In genomic region chr3:53097887-53098286, GRCh38 we compare ENCODE assay signal across 22 cellular contexts. TPM values are rescaled to one million over a fixed set of nuclear protein-coding genes. Genes with fewer than 3 reads are reported as not detected.
DNase-seq lines count a peak whose midpoint lies in the region; ATAC-seq and TF ChIP-seq lines count a peak whose summit lies in the region.
"Had no signal": no experiment of that assay in that cellular context is flagged by ENCODE, and none has a peak within 500 bp of the region (broad histone marks: within the 10 kb centered on the region; RNA-seq: fewer than 3 reads in every experiment).

No MANE protein-coding gene starts in this region.

- no peaks in the 10 kb centered on the region for H3K27me3 Mint-ChIP-seq in activated CD4-positive, alpha-beta T cell treated with anti-CD3 and anti-CD28 coated beads, Interleukin-2, amount 10 ng/mL, durations not matched to agents 7 days and 5 days
- no peaks in the 10 kb centered on the region for H3K27me3 Mint-ChIP-seq in CD4-positive, CD25-positive, alpha-beta regulatory T cell

- POLR2A ChIA-PET in activated CD4-positive, alpha-beta T cell treated with anti-CD3 and anti-CD28 coated beads, Interleukin-2, amount 10 ng/mL, durations not matched to agents 7 days and 5 days (lab: Charles Lee): no interaction called here

- H3K27ac ChIP-seq in CD4-positive, CD25-positive, alpha-beta regulatory T cell (ENCODE audit: insufficient read depth, low read length, poor library complexity, severe bottlenecking): no peak overlapping the region
- H3K27ac ChIP-seq in KOPT-K1 (ENCODE audit: low read depth, low read length, poor library complexity, severe bottlenecking) (peak overlapping the region; percentile 99), upper lobe of left lung (no peak overlapping the region), mesendoderm (ENCODE audit: low read depth, low read length) (no peak overlapping the region)
- H3K27ac ChIP-seq: A549, HL-60, PC-9, RWPE1 had no signal

- no peak overlapping the region for H3K56ac ChIP-seq in mesendoderm (ENCODE audit: low read length)

- H4K5ac ChIP-seq in mesendoderm (ENCODE audit: low read length): no peak overlapping the region

- no peaks in the 10 kb centered on the region for H3K9me3 ChIP-seq in CD4-positive, CD25-positive, alpha-beta regulatory T cell (ENCODE audit: control insufficient read depth in 2 of 2, low read length in 2 of 2)
- H3K9me3 ChIP-seq in KOPT-K1 (ENCODE audit: insufficient read depth, low read length, poor library complexity, severe bottlenecking) (no peaks in the 10 kb centered on the region), upper lobe of left lung (no peaks in the 10 kb centered on the region)
- H3K9me3 ChIP-seq: A549 had no signal

- H3K4me1 Mint-ChIP-seq in activated CD4-positive, alpha-beta T cell treated with anti-CD3 and anti-CD28 coated beads, Interleukin-2, amount 10 ng/mL, durations not matched to agents 7 days and 5 days: peaks cover 55% of the 10 kb centered on the region
- H3K4me1 Mint-ChIP-seq in CD4-positive, CD25-positive, alpha-beta regulatory T cell: peaks cover 8 to 25% (median 16%) of the 10 kb centered on the region in 4 donors

- TF ChIP-seq POLR2A in upper lobe of left lung (IDR thresholded peaks at IDR 0.05): no peak

- no peak for DNase-seq in activated CD4-positive, alpha-beta T cell treated with anti-CD3 and anti-CD28 coated beads, Interleukin-2, amount 10 ng/mL, durations not matched to agents 7 days and 5 days
- DNase-seq in activated CD4-positive, alpha-beta T cell treated with anti-CD3 and anti-CD28 coated beads for 4 hours: no peak
- no peak for DNase-seq in CD4-positive, CD25-positive, alpha-beta regulatory T cell
- DNase-seq in activated naive CD4-positive, alpha-beta T cell treated with anti-CD3 and anti-CD28 coated beads, Interleukin-2, amount 50 U/mL, for 72 hours (ENCODE audit: low spot score in 2 of 2): no peak
- DNase-seq in upper lobe of left lung: no peak
- no peak for DNase-seq in mesendoderm
- DNase-seq: DMS79, HCEC 1CT, IMR-90, Karpas-422, NCI-H1048, NCI-H1436, NCI-H1930, NCI-H345, NCI-H526, PC-9 had no signal

- H3K4me3 ChIP-seq in CD4-positive, CD25-positive, alpha-beta regulatory T cell (ENCODE audit: low read depth, low read length): no peak overlapping the region
- no peak overlapping the region for H3K4me3 ChIP-seq in upper lobe of left lung
- no peak overlapping the region for H3K4me3 ChIP-seq in mesendoderm (ENCODE audit: low read length)
- H3K4me3 ChIP-seq: A549, GM23338, PC-9 had no signal

- TF ChIP-seq CTCF in upper lobe of left lung (IDR thresholded peaks at IDR 0.05): no peak

- no peak overlapping the region for H3K9ac ChIP-seq in mesendoderm (ENCODE audit: low read length)

- H2BK120ac ChIP-seq in mesendoderm (ENCODE audit: low read depth, low read length): no peak overlapping the region

- no peak overlapping the region for H3K23ac ChIP-seq in mesendoderm (ENCODE audit: low read length)

- no peak overlapping the region for H3K18ac ChIP-seq in mesendoderm (ENCODE audit: low read length)

- no peak overlapping the region for H3K4me2 ChIP-seq in mesendoderm (ENCODE audit: low read length)
- H3K4me2 ChIP-seq: A549, GM23338, PC-9 had no signal

- TF ChIP-seq EP300 in upper lobe of left lung (IDR thresholded peaks at IDR 0.05): no peak

- CTCF ChIA-PET in activated CD4-positive, alpha-beta T cell treated with anti-CD3 and anti-CD28 coated beads, Interleukin-2, amount 10 ng/mL, durations not matched to agents 7 days and 5 days (lab: Charles Lee): no interaction called here

- WGBS in upper lobe of left lung, 2 donors: 90 to 94% methylated on average over 5 of the region's 5 CpGs
- WGBS in mesendoderm (ENCODE audit: extremely low coverage, insufficient coverage, low lambda C conversion rate): no CpG with 5 or more reads among the region's 5 CpGs

- H3K79me2 ChIP-seq in mesendoderm (ENCODE audit: control insufficient read depth, insufficient read depth, low read length): no peaks in the 10 kb centered on the region

- peak overlapping the region; percentile 48 for H3K27ac Mint-ChIP-seq in activated CD4-positive, alpha-beta T cell treated with anti-CD3 and anti-CD28 coated beads, Interleukin-2, amount 10 ng/mL, durations not matched to agents 7 days and 5 days
- peak overlapping the region in 2 of 3 donors; percentile 5 to 85 for H3K27ac Mint-ChIP-seq in CD4-positive, CD25-positive, alpha-beta regulatory T cell
- H3K27ac Mint-ChIP-seq in activated naive CD4-positive, alpha-beta T cell treated with anti-CD3 and anti-CD28 coated beads, Interleukin-2, amount 50 U/mL, for 72 hours: peak overlapping the region; percentile 72 to 84
- H3K27ac Mint-ChIP-seq: GM23338 had no signal

- no peaks in the 10 kb centered on the region for H3K27me3 ChIP-seq in CD4-positive, CD25-positive, alpha-beta regulatory T cell (ENCODE audit: control insufficient read depth, insufficient read depth, low read length)
- H3K27me3 ChIP-seq in upper lobe of left lung: no peaks in the 10 kb centered on the region
- no peaks in the 10 kb centered on the region for H3K27me3 ChIP-seq in mesendoderm (ENCODE audit: insufficient read depth, low read length, poor library complexity)

- no peak overlapping the region for H3K4ac ChIP-seq in mesendoderm (ENCODE audit: low read depth, low read length)

- no peak for ATAC-seq in CD4-positive, CD25-positive, alpha-beta regulatory T cell (ENCODE audit: low read depth in 2 of 2)
- ATAC-seq in activated naive CD4-positive, alpha-beta T cell treated with anti-CD3 and anti-CD28 coated beads, Interleukin-2, amount 50 U/mL, for 72 hours: no peak
- ATAC-seq in GM18868 (IDR thresholded peaks at IDR 0.05; ENCODE audit: unreplicated experiment) (no peak), upper lobe of left lung (ENCODE audit: low FRiP score in 2 of 2) (no peak)
- ATAC-seq: A549, GM23338 had no signal

- peaks cover 2% of the 10 kb centered on the region for H3K4me1 ChIP-seq in CD4-positive, CD25-positive, alpha-beta regulatory T cell (ENCODE audit: control insufficient read depth, insufficient read depth, low read length, poor library complexity, severe bottlenecking)
- H3K4me1 ChIP-seq in upper lobe of left lung (peaks cover 0 to 2% (median 0%) of the 10 kb centered on the region in 4 donors), mesendoderm (ENCODE audit: control insufficient read depth, low read depth, low read length) (no peaks in the 10 kb centered on the region)
- H3K4me1 ChIP-seq: A549 had no signal

- no peak overlapping the region for H4K8ac ChIP-seq in mesendoderm (ENCODE audit: low read depth, low read length)

- no peak overlapping the region for H3K4me3 Mint-ChIP-seq in activated CD4-positive, alpha-beta T cell treated with anti-CD3 and anti-CD28 coated beads, Interleukin-2, amount 10 ng/mL, durations not matched to agents 7 days and 5 days
- no peak overlapping the region for H3K4me3 Mint-ChIP-seq in CD4-positive, CD25-positive, alpha-beta regulatory T cell
- H3K4me3 Mint-ChIP-seq: GM23338 had no signal

- no peak overlapping the region for H2BK5ac ChIP-seq in mesendoderm (ENCODE audit: low read length)

- H2BK15ac ChIP-seq in mesendoderm (replicated peaks; ENCODE audit: low read depth): no peak overlapping the region

- H3K79me1 ChIP-seq in mesendoderm (ENCODE audit: low read length): no peaks in the 10 kb centered on the region

- H3K36me3 ChIP-seq in CD4-positive, CD25-positive, alpha-beta regulatory T cell (ENCODE audit: control insufficient read depth, insufficient read depth, low read length): peaks cover 59% of the 10 kb centered on the region
- H3K36me3 ChIP-seq in KOPT-K1 (ENCODE audit: insufficient read depth, low read length) (peaks cover 45% of the 10 kb centered on the region), upper lobe of left lung (peaks cover 0 to 76% (median 24%) of the 10 kb centered on the region in 4 donors), mesendoderm (ENCODE audit: control insufficient read depth, insufficient read depth, low read length) (no peaks in the 10 kb centered on the region)

- no peaks in the 10 kb centered on the region for H3K9me3 Mint-ChIP-seq in activated CD4-positive, alpha-beta T cell treated with anti-CD3 and anti-CD28 coated beads, Interleukin-2, amount 10 ng/mL, durations not matched to agents 7 days and 5 days
- H3K9me3 Mint-ChIP-seq in CD4-positive, CD25-positive, alpha-beta regulatory T cell: no peaks in the 10 kb centered on the region
- H3K9me3 Mint-ChIP-seq in activated naive CD4-positive, alpha-beta T cell treated with anti-CD3 and anti-CD28 coated beads, Interleukin-2, amount 50 U/mL, for 72 hours: no peaks in the 10 kb centered on the region
- H3K9me3 Mint-ChIP-seq: GM23338 had no signal

- no peak overlapping the region for H2AK5ac ChIP-seq in mesendoderm (ENCODE audit: low read length)

- H3K36me3 Mint-ChIP-seq in activated CD4-positive, alpha-beta T cell treated with anti-CD3 and anti-CD28 coated beads, Interleukin-2, amount 10 ng/mL, durations not matched to agents 7 days and 5 days (ENCODE audit: low read depth): peaks cover 59% of the 10 kb centered on the region
- peaks cover 39% of the 10 kb centered on the region for H3K36me3 Mint-ChIP-seq in CD4-positive, CD25-positive, alpha-beta regulatory T cell
- peaks cover 14 to 22% of the 10 kb centered on the region in 2 donors for H3K36me3 Mint-ChIP-seq in activated naive CD4-positive, alpha-beta T cell treated with anti-CD3 and anti-CD28 coated beads, Interleukin-2, amount 50 U/mL, for 72 hours

RNA-seq across cellular contexts. Expression of gene RFT1, which starts 32.3 kb away (rescaled TPM):
- total RNA-seq in activated CD4-positive, alpha-beta T cell treated with anti-CD3 and anti-CD28 coated beads, Interleukin-2, amount 10 ng/mL, durations not matched to agents 7 days and 5 days: 10 to 100 TPM; 33.3 to 34.1 TPM
- total RNA-seq in CD4-positive, CD25-positive, alpha-beta regulatory T cell: 12.9 TPM
- polyA plus RNA-seq in CD4-positive, CD25-positive, alpha-beta regulatory T cell: 10 to 100 TPM; 21.4 to 27.6 (median 25.4) TPM
- total RNA-seq in activated naive CD4-positive, alpha-beta T cell treated with anti-CD3 and anti-CD28 coated beads, Interleukin-2, amount 50 U/mL, for 72 hours: 10 to 100 TPM; 19.5 to 38.3 TPM
- 10 to 100 TPM in 4 of 6 donors, 1 to 10 TPM in 2; 5.1 to 19.9 (median 12.8) TPM for total RNA-seq in upper lobe of left lung
- 12.3 TPM for polyA plus RNA-seq in mesendoderm (2013, experiment 1 of 2)
- polyA plus RNA-seq in mesendoderm (2013, experiment 2 of 2): 12.4 TPM

RNA-seq across cellular contexts. Expression of gene SFMBT1, which starts 52.0 kb away (rescaled TPM):
- 10 to 100 TPM; 32.2 to 32.8 TPM for total RNA-seq in activated CD4-positive, alpha-beta T cell treated with anti-CD3 and anti-CD28 coated beads, Interleukin-2, amount 10 ng/mL, durations not matched to agents 7 days and 5 days
- 31.4 TPM for total RNA-seq in CD4-positive, CD25-positive, alpha-beta regulatory T cell
- 10 to 100 TPM; 13.1 to 19.8 (median 15.6) TPM for polyA plus RNA-seq in CD4-positive, CD25-positive, alpha-beta regulatory T cell
- total RNA-seq in activated naive CD4-positive, alpha-beta T cell treated with anti-CD3 and anti-CD28 coated beads, Interleukin-2, amount 50 U/mL, for 72 hours: 10 to 100 TPM; 19.6 to 23.3 TPM
- total RNA-seq in upper lobe of left lung: 10 to 100 TPM; 12.8 to 69.9 (median 32.9) TPM
- polyA plus RNA-seq in mesendoderm (2013, experiment 1 of 2): 5.4 TPM
- 5.6 TPM for polyA plus RNA-seq in mesendoderm (2013, experiment 2 of 2)
